Comparison of ENCODE assay signal across 26 cellular contexts in genomic region chr12:5039815-5040214, GRCh38. TPM values are rescaled to one million over a fixed set of nuclear protein-coding genes. Genes with fewer than 3 reads are reported as not detected.
"Had no signal": no experiment of that assay in that cellular context is flagged by ENCODE, and none has a peak within 500 bp of the region (broad histone marks: within the 10 kb centered on the region; RNA-seq: fewer than 3 reads in every experiment).

No MANE protein-coding gene starts in this region.

- H3K9me3 Mint-ChIP-seq: dendritic cell treated with granulocyte-macrophage colony-stimulating factor and Interleukin-4, amounts not matched to agents 40 ng/mL and 50 ng/mL, for 4 days; effector memory CD8-positive, alpha-beta T cell; endodermal cell had no signal

- H3K9me3 ChIP-seq: colonic mucosa, esophagus squamous epithelium, gastrocnemius medialis, left lung, lower lobe of right lung had no signal

- H3K4me3 Mint-ChIP-seq: dendritic cell treated with granulocyte-macrophage colony-stimulating factor and Interleukin-4, amounts not matched to agents 40 ng/mL and 50 ng/mL, for 4 days; effector memory CD8-positive, alpha-beta T cell; endodermal cell had no signal

- H3K4me3 ChIP-seq: colonic mucosa, esophagus squamous epithelium, gastrocnemius medialis, heart right ventricle, left lung, lower lobe of right lung had no signal

- H3K36me3 ChIP-seq: colonic mucosa, esophagus squamous epithelium, gastrocnemius medialis, heart right ventricle, left lung, lower lobe of right lung had no signal

- H3K27ac Mint-ChIP-seq: dendritic cell treated with granulocyte-macrophage colony-stimulating factor and Interleukin-4, amounts not matched to agents 40 ng/mL and 50 ng/mL, for 4 days; effector memory CD8-positive, alpha-beta T cell; endodermal cell had no signal

- DNase-seq: colonic mucosa; cortex of kidney; effector CD8-positive, alpha-beta T cell; effector memory CD8-positive, alpha-beta T cell; endodermal cell; erythroblast; esophagus squamous epithelium; foreskin fibroblast; foreskin melanocyte; gastrocnemius medialis; glutamatergic neuron; head of caudate nucleus; heart right ventricle; hippocampal formation; left cardiac atrium; left lung; left ventricle myocardium superior; lower lobe of right lung; mesenchymal stem cell; midbrain had no signal

- H3K27ac ChIP-seq: colonic mucosa, epithelial cell of prostate, esophagus squamous epithelium, gastrocnemius medialis, left lung, lower lobe of right lung had no signal

- H3K4me1 ChIP-seq: colonic mucosa, left lung, lower lobe of right lung had no signal

RNA-seq across cellular contexts. Expression of gene KCNA5, which starts 3.9 kb away (rescaled TPM):
- total RNA-seq: dermis microvascular lymphatic vessel endothelial cell, endodermal cell, esophagus mucosa, glomerular endothelial cell, lung microvascular endothelial cell had no signal
